8 cellular contexts compared by ENCODE assay signal in genomic region chr12:55738113-55739024, GRCh38. TPM values are rescaled to one million over a fixed set of nuclear protein-coding genes. Genes with fewer than 3 reads are reported as not detected.
A peak's percentile ranks its signal among the peaks of the same experiment; 100 is the strongest.
DNase-seq lines count a peak whose midpoint lies in the region; ATAC-seq and TF ChIP-seq lines count a peak whose summit lies in the region.

No MANE protein-coding gene starts in this region.

- H3K9me3 ChIP-seq in SU-DHL-6 (ENCODE audit: insufficient read depth, low read length) (no peaks in the 10 kb centered on the region), right atrium auricular region (no peaks in the 10 kb centered on the region), prostate gland (no peaks in the 10 kb centered on the region)

- peak overlapping the region; percentile 89 for H3K4me2 ChIP-seq in SU-DHL-6 (ENCODE audit: low read depth, low read length, poor library complexity, severe bottlenecking)

- TF ChIP-seq CTCF in GM12874 (IDR thresholded peaks at IDR 0.05; ENCODE audit: insufficient read depth, low read depth, low read length) (peak; percentile 53; the same call in 1 of the 2 replicates), SU-DHL-6 (IDR thresholded peaks at IDR 0.05; ENCODE audit: insufficient read depth, low read length, poor library complexity, severe bottlenecking) (peak; percentile 78), right atrium auricular region (IDR thresholded peaks at IDR 0.05) (peak; percentile 85 to 88), prostate gland (IDR thresholded peaks at IDR 0.05) (peak; percentile 72 to 96 (median 92))

- H3K9me2 ChIP-seq in SU-DHL-6 (replicated peaks; ENCODE audit: insufficient read depth, low read length) = no peaks in the 10 kb centered on the region

- H3F3A ChIP-seq in SU-DHL-6 (ENCODE audit: insufficient read depth) = peaks cover 7% of the 10 kb centered on the region

- no peaks in the 10 kb centered on the region for H3K36me3 ChIP-seq in SU-DHL-6 (ENCODE audit: low read length)
- H3K36me3 ChIP-seq in right atrium auricular region = no peaks in the 10 kb centered on the region
- no peaks in the 10 kb centered on the region for H3K36me3 ChIP-seq in prostate gland

- H3K9ac ChIP-seq in SU-DHL-6 (ENCODE audit: low read length) = peak overlapping the region; percentile 48

- intact Hi-C loops in prostate gland (cut with DNase I) = loop anchor here (2.0 to 10.0 kb wide), 3 partner anchors 200 to 366 kb away; partner anchors contain the start of genes PA2G4 and RPS26

- H3K4me1 ChIP-seq in right atrium auricular region = peaks cover 0 to 31% of the 10 kb centered on the region in 2 donors
- no peaks in the 10 kb centered on the region for H3K4me1 ChIP-seq in prostate gland (replicated peaks)

- no peak for TF ChIP-seq POLR2A in prostate gland (IDR thresholded peaks at IDR 0.05)

- peak overlapping the region; percentile 80 for H2AFZ ChIP-seq in SU-DHL-6 (ENCODE audit: low read depth, low read length, severe bottlenecking)

- H3K4me3 ChIP-seq in SU-DHL-6 (ENCODE audit: insufficient read depth, low read length, poor library complexity, severe bottlenecking) = peak overlapping the region; percentile 63
- peak overlapping the region; percentile 38 to 59 for H3K4me3 ChIP-seq in right atrium auricular region
- peak overlapping the region; percentile 26 to 41 for H3K4me3 ChIP-seq in prostate gland

- H3K27me3 ChIP-seq in SU-DHL-6 (ENCODE audit: low read length) (no peaks in the 10 kb centered on the region), right atrium auricular region (no peaks in the 10 kb centered on the region), prostate gland (replicated peaks; ENCODE audit: insufficient read depth) (no peaks in the 10 kb centered on the region)

- H3K79me2 ChIP-seq in SU-DHL-6 (ENCODE audit: insufficient read depth, low read length) = no peaks in the 10 kb centered on the region

- DNase-seq in NCI-H1105 (lab: John Stamatoyannopoulos, UW) (peak; percentile 64), amniotic stem cell (lab: John Stamatoyannopoulos, UW) (peak; percentile 68), right atrium auricular region (ENCODE audit: low spot score) (peak; percentile 88), prostate gland (ENCODE audit: low spot score) (peak; percentile 84), COLO829 (ENCODE audit: low spot score) (no peak)

- no peaks in the 10 kb centered on the region for H4K20me1 ChIP-seq in SU-DHL-6 (ENCODE audit: low read depth, low read length)

- 2% methylated on average over 14 of the region's 14 CpGs for WGBS in prostate gland

- ATAC-seq in HG02678 (IDR thresholded peaks at IDR 0.05; ENCODE audit: unreplicated experiment) = peak; percentile 86

- peak overlapping the region; percentile 42 for H3K27ac ChIP-seq in SU-DHL-6 (ENCODE audit: low read depth, low read length)
- peak overlapping the region; percentile 75 to 78 for H3K27ac ChIP-seq in right atrium auricular region
- H3K27ac ChIP-seq in prostate gland = peak overlapping the region; percentile 56 to 61

RNA-seq across cellular contexts. Expression of gene GDF11, which starts 4.6 kb away (rescaled TPM):
- total RNA-seq in right atrium auricular region (1 to 10 TPM; 8.1 to 8.6 TPM), prostate gland (10 to 100 TPM in 1 of 2 donors, 1 to 10 TPM in 1; 4.1 to 10.3 TPM)

RNA-seq across cellular contexts. Expression of gene CD63, which starts 9.6 kb away (rescaled TPM):
- total RNA-seq in right atrium auricular region (1,000 to 10,000 TPM; 1,041 to 1,122 TPM), prostate gland (100 to 1,000 TPM; 485 to 585 TPM)

RNA-seq across cellular contexts. Expression of gene RDH5, which starts 18.2 kb away (rescaled TPM):
- total RNA-seq in right atrium auricular region (10 to 100 TPM; 13.0 to 22.4 TPM), prostate gland (10 to 100 TPM in 1 of 2 donors, 1 to 10 TPM in 1; 5.7 to 12.6 TPM)

RNA-seq across cellular contexts. Expression of gene BLOC1S1, which starts 22.5 kb away (rescaled TPM):
- total RNA-seq in right atrium auricular region = 100 to 1,000 TPM; 177 to 187 TPM
- 100 to 1,000 TPM; 151 to 240 TPM for total RNA-seq in prostate gland

RNA-seq across cellular contexts. Expression of gene ITGA7, which starts 30.7 kb away (rescaled TPM):
- total RNA-seq in right atrium auricular region = 100 to 1,000 TPM; 291 to 309 TPM
- total RNA-seq in prostate gland = 10 to 100 TPM; 17.4 to 37.0 TPM
